Comparison of ENCODE assay signal across 7 cellular contexts in genomic region chr19:782195-783043, GRCh38. TPM values are rescaled to one million over a fixed set of nuclear protein-coding genes. Genes with fewer than 3 reads are reported as not detected.
DNase-seq lines count a peak whose midpoint lies in the region; ATAC-seq and TF ChIP-seq lines count a peak whose summit lies in the region.

No MANE protein-coding gene starts in this region.

- no peak overlapping the region for H3K4me3 Mint-ChIP-seq in activated CD4-positive, alpha-beta T cell treated with anti-CD3 and anti-CD28 coated beads for 36 hours

- 15 to 16% methylated on average over 37 of the region's 37 CpGs for WGBS in ectodermal cell, 2 experiments
- WGBS in right lobe of liver (ENCODE audit: insufficient coverage, low coverage, low lambda C conversion rate, missing lambda C conversion rate) = 34% methylated on average over 25 of the region's 37 CpGs

- peaks cover 17% of the 10 kb centered on the region for H3K4me1 ChIP-seq in ectodermal cell (ENCODE audit: control insufficient read depth, insufficient read depth, low read length)
- H3K4me1 ChIP-seq in right lobe of liver = peaks cover 0 to 2% (median 0%) of the 10 kb centered on the region in 4 donors
- H3K4me1 ChIP-seq in uterus = no peaks in the 10 kb centered on the region

- no peak overlapping the region for H3K27ac Mint-ChIP-seq in activated CD4-positive, alpha-beta T cell treated with anti-CD3 and anti-CD28 coated beads for 36 hours

- no peaks in the 10 kb centered on the region for H3K9me3 Mint-ChIP-seq in activated CD4-positive, alpha-beta T cell treated with anti-CD3 and anti-CD28 coated beads for 36 hours (ENCODE audit: low read depth)

- TF ChIP-seq POLR2A in right lobe of liver (IDR thresholded peaks at IDR 0.05) = no peak
- no peak for TF ChIP-seq POLR2A in uterus (IDR thresholded peaks at IDR 0.05)

- TF ChIP-seq CTCF in right lobe of liver (IDR thresholded peaks at IDR 0.05) = no peak
- no peak for TF ChIP-seq CTCF in uterus (IDR thresholded peaks at IDR 0.05)

- peak overlapping the region; percentile 11 for H3K4me3 ChIP-seq in ectodermal cell (ENCODE audit: insufficient read depth, low read depth, low read length)
- H3K4me3 ChIP-seq in right lobe of liver = no peak overlapping the region
- H3K4me3 ChIP-seq in uterus = no peak overlapping the region

- H3K9me3 ChIP-seq in ectodermal cell (ENCODE audit: control insufficient read depth, low read length) = no peaks in the 10 kb centered on the region
- H3K9me3 ChIP-seq in right lobe of liver = no peaks in the 10 kb centered on the region
- H3K9me3 ChIP-seq in uterus = no peaks in the 10 kb centered on the region

- no peaks in the 10 kb centered on the region for H3K36me3 Mint-ChIP-seq in activated CD4-positive, alpha-beta T cell treated with anti-CD3 and anti-CD28 coated beads for 36 hours (ENCODE audit: low read depth)

- intact Hi-C loops in right lobe of liver (cut with DNase I) (no loop called here), uterus (cut with DNase I; ENCODE audit: low total_unique reads) (no loop called here)
- intact Hi-C loops in activated CD4-positive, alpha-beta T cell treated with anti-CD3 and anti-CD28 coated beads for 36 hours (cut with DNase I, micrococcal nuclease) = no loop called here

- peaks cover 2% of the 10 kb centered on the region for H3K27me3 Mint-ChIP-seq in activated CD4-positive, alpha-beta T cell treated with anti-CD3 and anti-CD28 coated beads for 36 hours

- CTCF ChIA-PET in activated CD4-positive, alpha-beta T cell treated with anti-CD3 and anti-CD28 coated beads for 36 hours (lab: Charles Lee) = no interaction called here

- ATAC-seq in right lobe of liver = peak; percentile 47 to 55 (median 52)
- ATAC-seq in activated CD4-positive, alpha-beta T cell treated with anti-CD3 and anti-CD28 coated beads for 36 hours = no peak
- ATAC-seq in HG02885 (IDR thresholded peaks at IDR 0.05; ENCODE audit: poor library complexity, unreplicated experiment) = no peak

- no peaks in the 10 kb centered on the region for H3K4me1 Mint-ChIP-seq in activated CD4-positive, alpha-beta T cell treated with anti-CD3 and anti-CD28 coated beads for 36 hours

- peak overlapping the region; percentile 82 for H3K27ac ChIP-seq in ectodermal cell (ENCODE audit: insufficient read depth, low read depth, low read length, poor library complexity, severe bottlenecking)
- H3K27ac ChIP-seq in right lobe of liver = peak overlapping the region; percentile 5 to 47 (median 14)
- peak overlapping the region; percentile 25 to 58 for H3K27ac ChIP-seq in uterus

- peak; percentile 86 for DNase-seq in LoVo (ENCODE audit: low spot score)
- no peak for DNase-seq in right lobe of liver
- no peak for DNase-seq in uterus
- no peak for DNase-seq in activated CD4-positive, alpha-beta T cell treated with anti-CD3 and anti-CD28 coated beads for 36 hours
- DNase-seq in NK-92 treated with Interleukin-12 subunit alpha and Interleukin-12 subunit beta, amount 100 ng/mL, for 24 hours (lab: John Stamatoyannopoulos, UW) = no peak

- H3K36me3 ChIP-seq in ectodermal cell (ENCODE audit: control insufficient read depth, insufficient read depth, low read length) = no peaks in the 10 kb centered on the region
- no peaks in the 10 kb centered on the region for H3K36me3 ChIP-seq in right lobe of liver
- H3K36me3 ChIP-seq in uterus = no peaks in the 10 kb centered on the region

- POLR2A ChIA-PET in activated CD4-positive, alpha-beta T cell treated with anti-CD3 and anti-CD28 coated beads for 36 hours (lab: Charles Lee) = no interaction called here

- no peaks in the 10 kb centered on the region for H3K27me3 ChIP-seq in ectodermal cell (ENCODE audit: control insufficient read depth, insufficient read depth, low read length, poor library complexity, severe bottlenecking)
- H3K27me3 ChIP-seq in right lobe of liver = no peaks in the 10 kb centered on the region
- H3K27me3 ChIP-seq in uterus = no peaks in the 10 kb centered on the region

RNA-seq across cellular contexts. Expression of gene PTBP1, which starts 14.8 kb away (rescaled TPM):
- 477 TPM for polyA plus RNA-seq in ectodermal cell (2013, experiment 1 of 4)
- 476 TPM for polyA plus RNA-seq in ectodermal cell (2013, experiment 2 of 4)
- polyA plus RNA-seq in ectodermal cell (2013, experiment 3 of 4) = 331 TPM
- 345 TPM for polyA plus RNA-seq in ectodermal cell (2013, experiment 4 of 4)
- total RNA-seq in right lobe of liver (100 to 1,000 TPM in 5 of 6 experiments, 10 to 100 TPM in 1; 91.1 to 150 (median 129) TPM), uterus (100 to 1,000 TPM in 2 of 4 donors, 10 to 100 TPM in 2; 45.0 to 278 (median 106) TPM)
- 100 to 1,000 TPM; 584 to 738 TPM for total RNA-seq in activated CD4-positive, alpha-beta T cell treated with anti-CD3 and anti-CD28 coated beads for 36 hours

RNA-seq across cellular contexts. Expression of gene MISP, which starts 31.5 kb away (rescaled TPM):
- 0.17 TPM for polyA plus RNA-seq in ectodermal cell (2013, experiment 1 of 4)
- 0.14 TPM for polyA plus RNA-seq in ectodermal cell (2013, experiment 2 of 4)
- 0.21 TPM for polyA plus RNA-seq in ectodermal cell (2013, experiment 3 of 4)
- not detected for polyA plus RNA-seq in ectodermal cell (2013, experiment 4 of 4)
- under 1 TPM in 1 of 6 experiments, not detected in 5; 0.09 TPM for total RNA-seq in right lobe of liver
- 1 to 10 TPM in 1 of 4 donors, under 1 TPM in 3; 0.26 to 5.5 (median 0.39) TPM for total RNA-seq in uterus
- under 1 TPM in 1 of 2 experiments, not detected in 1; 0.07 TPM for total RNA-seq in activated CD4-positive, alpha-beta T cell treated with anti-CD3 and anti-CD28 coated beads for 36 hours

RNA-seq across cellular contexts. Expression of gene PLPPR3, which starts 39.3 kb away (rescaled TPM):
- polyA plus RNA-seq in ectodermal cell (2013, experiment 1 of 4) = 96.2 TPM
- 106 TPM for polyA plus RNA-seq in ectodermal cell (2013, experiment 2 of 4)
- 100 TPM for polyA plus RNA-seq in ectodermal cell (2013, experiment 3 of 4)
- 110 TPM for polyA plus RNA-seq in ectodermal cell (2013, experiment 4 of 4)
- total RNA-seq in right lobe of liver (not detected), uterus (1 to 10 TPM in 1 of 4 donors, not detected in 3; 3.4 TPM)
- total RNA-seq in activated CD4-positive, alpha-beta T cell treated with anti-CD3 and anti-CD28 coated beads for 36 hours = not detected

RNA-seq across cellular contexts. Expression of gene AZU1, which starts 45.2 kb away (rescaled TPM):
- polyA plus RNA-seq in ectodermal cell (2013, experiment 1 of 4) = 1.1 TPM
- polyA plus RNA-seq in ectodermal cell (2013, experiment 2 of 4) = 1.9 TPM
- polyA plus RNA-seq in ectodermal cell (2013, experiment 3 of 4) = 1.0 TPM
- polyA plus RNA-seq in ectodermal cell (2013, experiment 4 of 4) = 1.0 TPM
- 1 to 10 TPM in 2 of 6 experiments, under 1 TPM in 1, not detected in 3; 0.15 to 3.6 (median 1.8) TPM for total RNA-seq in right lobe of liver
- 1 to 10 TPM in 1 of 4 donors, under 1 TPM in 1, not detected in 2; 0.85 to 2.6 TPM for total RNA-seq in uterus
- not detected for total RNA-seq in activated CD4-positive, alpha-beta T cell treated with anti-CD3 and anti-CD28 coated beads for 36 hours

RNA-seq across cellular contexts. Expression of gene PRTN3, which starts 58.4 kb away (rescaled TPM):
- not detected for polyA plus RNA-seq in ectodermal cell (2013, experiment 1 of 4)
- polyA plus RNA-seq in ectodermal cell (2013, experiment 2 of 4) = 0.32 TPM
- polyA plus RNA-seq in ectodermal cell (2013, experiment 3 of 4) = not detected
- 1.1 TPM for polyA plus RNA-seq in ectodermal cell (2013, experiment 4 of 4)
- total RNA-seq in right lobe of liver = 1 to 10 TPM in 2 of 6 experiments, not detected in 4; 2.3 to 2.9 TPM
- total RNA-seq in uterus = 1 to 10 TPM in 1 of 4 donors, not detected in 3; 2.9 TPM
- total RNA-seq in activated CD4-positive, alpha-beta T cell treated with anti-CD3 and anti-CD28 coated beads for 36 hours = not detected

Comparison
In these comparisons a context has a peak if more than half of its experiments do, and no peak if none do; other contexts are left out.
1. H3K27ac ChIP-seq: peak in every context shown above with its lines; median percentile 82 in ectodermal cell; 42 in uterus; 14 in right lobe of liver.
2. ATAC-seq: peak in right lobe of liver (4 of 4); none in activated CD4-positive, alpha-beta T cell treated with anti-CD3 and anti-CD28 coated beads for 36 hours (single experiment) and HG02885 (single experiment).